27 cellular contexts compared by ENCODE assay signal in the genomic region with DNA sequence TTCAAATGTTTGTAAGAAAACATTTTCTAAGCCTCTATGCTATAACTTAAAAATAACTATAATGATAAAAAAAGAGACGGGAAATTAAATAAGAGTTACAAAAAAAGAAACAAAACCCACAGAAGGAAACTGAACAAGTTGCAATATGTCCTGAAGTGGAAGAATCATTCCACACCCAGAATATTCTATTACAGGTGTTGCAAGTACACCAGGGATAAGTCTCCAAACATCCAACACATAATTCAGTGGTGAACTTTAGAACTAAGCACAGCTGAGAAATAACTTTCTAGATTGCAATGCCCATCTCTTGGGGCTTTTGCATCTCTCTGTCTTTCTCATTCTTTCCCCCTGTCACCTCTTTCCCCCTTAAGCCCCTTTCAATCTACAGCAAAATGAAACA.
"Had no signal": no experiment of that assay in that cellular context is flagged by ENCODE, and none has a peak within 500 bp of the region (broad histone marks: within the 10 kb centered on the region; RNA-seq: fewer than 3 reads in every experiment).

No MANE protein-coding gene starts in this region.

- H3K36me3 ChIP-seq: colonic mucosa, gastroesophageal sphincter, heart left ventricle, ovary, sigmoid colon, spleen, thoracic aorta, tibial nerve, upper lobe of left lung had no signal

- H3K4me3 ChIP-seq: colonic mucosa, gastroesophageal sphincter, heart left ventricle, lung, mucosa of descending colon, ovary, psoas muscle, sigmoid colon, spleen, thoracic aorta, tibial nerve, upper lobe of left lung had no signal

- H3K9me3 ChIP-seq: colonic mucosa, gastroesophageal sphincter, heart left ventricle, mucosa of descending colon, ovary, psoas muscle, thoracic aorta, upper lobe of left lung had no signal

- DNase-seq: colonic mucosa; effector CD8-positive, alpha-beta T cell; endodermal cell; foreskin fibroblast; heart left ventricle; hippocampal formation; left cardiac atrium; mucosa of descending colon; naive thymus-derived CD4-positive, alpha-beta T cell; occipital lobe; ovary; posterior cingulate gyrus; psoas muscle; right cardiac atrium; sigmoid colon; spleen; stimulated activated CD4-positive, alpha-beta T cell treated with anti-CD3 and anti-CD28 coated beads, Interleukin-4, amount 100 ng/mL, for 4 hours; stimulated activated naive CD8-positive, alpha-beta T cell treated with anti-CD3 and anti-CD28 coated beads, Interleukin-15, Interleukin-2, amounts not matched to agents 100 U/mL and 50 U/mL, for 24 hours; substantia nigra; upper lobe of left lung had no signal

- H3K27ac ChIP-seq: colonic mucosa, epithelial cell of prostate, ovary, psoas muscle, sigmoid colon, spleen, thoracic aorta, upper lobe of left lung had no signal

- ATAC-seq: esophagus mucosa; heart left ventricle; mucosa of descending colon; naive thymus-derived CD4-positive, alpha-beta T cell; psoas muscle; stimulated activated memory B cell treated with anti-CD40 and anti-IgM and Interleukin-4, amounts not matched to agents 10 μg/mL and 1 μg/mL and 100 μg/mL, for 72 hours; stimulated activated naive CD8-positive, alpha-beta T cell treated with anti-CD3 and anti-CD28 coated beads, Interleukin-15, Interleukin-2, amounts not matched to agents 100 U/mL and 50 U/mL, for 24 hours had no signal

- H3K4me1 ChIP-seq: colonic mucosa, gastroesophageal sphincter, sigmoid colon, spleen, tibial nerve, upper lobe of left lung had no signal

- H3K27me3 ChIP-seq: colonic mucosa, gastroesophageal sphincter, heart left ventricle, ovary, sigmoid colon, spleen, tibial nerve, upper lobe of left lung had no signal
